ENCODE assay signal across 8 cellular contexts in the genomic region with DNA sequence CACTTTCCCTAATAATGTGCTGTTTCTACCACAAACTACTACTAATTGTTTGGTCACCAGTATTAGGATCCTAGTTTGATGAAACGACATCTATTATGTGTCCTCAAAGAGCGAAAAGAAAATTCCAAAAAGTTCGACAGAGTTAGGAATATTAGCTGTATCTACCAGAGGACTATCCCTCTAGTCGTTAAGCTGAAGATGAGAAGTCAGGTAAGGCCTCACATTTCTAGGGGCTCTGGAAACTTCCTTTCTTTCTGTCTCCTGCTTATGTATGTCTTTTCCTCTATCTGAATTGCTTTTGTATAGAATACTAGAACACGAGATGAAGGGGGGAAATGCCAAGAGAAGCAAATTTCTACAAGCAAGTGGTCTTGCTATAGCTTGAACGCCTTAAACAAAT. TPM values are rescaled to one million over a fixed set of nuclear protein-coding genes. Genes with fewer than 3 reads are reported as not detected.
DNase-seq lines count a peak whose midpoint lies in the region; ATAC-seq and TF ChIP-seq lines count a peak whose summit lies in the region.

No MANE protein-coding gene starts in this region.

- ATAC-seq in RWPE2 (ENCODE audit: low read depth) = no peak
- ATAC-seq in HG03045 (IDR thresholded peaks at IDR 0.05; ENCODE audit: unreplicated experiment) = no peak

- H3K4me3 ChIP-seq in GM06990 (replicated peaks; ENCODE audit: low read depth, low read length) (peak overlapping the region; percentile 98), RWPE2 (ENCODE audit: severe bottlenecking) (peak overlapping the region; percentile 78), esophagus muscularis mucosa (peak overlapping the region; percentile 71 to 96 (median 80)), trophoblast cell (ENCODE audit: low read depth, low read length) (no peak overlapping the region)

- H2BK120ac ChIP-seq in trophoblast cell (ENCODE audit: insufficient read depth, low read length, poor library complexity) = no peak overlapping the region

- no peaks in the 10 kb centered on the region for H3K27me3 ChIP-seq in GM06990 (replicated peaks; ENCODE audit: control insufficient read depth, insufficient read depth, low read length)
- H3K27me3 ChIP-seq in RWPE2 (ENCODE audit: insufficient read depth, poor library complexity, severe bottlenecking) = no peaks in the 10 kb centered on the region
- no peaks in the 10 kb centered on the region for H3K27me3 ChIP-seq in esophagus muscularis mucosa
- H3K27me3 ChIP-seq in trophoblast cell (ENCODE audit: insufficient read depth, low read length) = no peaks in the 10 kb centered on the region

- TF ChIP-seq EP300 in esophagus muscularis mucosa (IDR thresholded peaks at IDR 0.05) = no peak

- H3K27ac ChIP-seq in RWPE2 (ENCODE audit: poor library complexity, severe bottlenecking) (peak overlapping the region; percentile 66), esophagus muscularis mucosa (replicated peaks in 1 of 4) (peak overlapping the region; percentile 88 to 96 (median 95)), trophoblast cell (ENCODE audit: low read depth, low read length) (no peak overlapping the region)

- peaks cover 32% of the 10 kb centered on the region for H3K4me1 ChIP-seq in RWPE2 (ENCODE audit: insufficient read depth, poor library complexity, severe bottlenecking)
- H3K4me1 ChIP-seq in esophagus muscularis mucosa = peaks cover 38 to 64% (median 58%) of the 10 kb centered on the region in 4 donors
- H3K4me1 ChIP-seq in trophoblast cell (ENCODE audit: control insufficient read depth in 1 of 2, insufficient read depth in 2 of 2, low read length in 2 of 2) = peaks cover 6 to 7% of the 10 kb centered on the region in 2 experiments

- H2BK5ac ChIP-seq in trophoblast cell (ENCODE audit: low read depth, low read length, poor library complexity) = no peak overlapping the region

- no peak overlapping the region for H3K23ac ChIP-seq in trophoblast cell (ENCODE audit: low read length)

- no peak overlapping the region for H3K14ac ChIP-seq in trophoblast cell (ENCODE audit: low read length)

- H2AFZ ChIP-seq in trophoblast cell (ENCODE audit: insufficient read depth, low read length, poor library complexity) = no peak overlapping the region

- no peak for DNase-seq in GM06990 (ENCODE audit: extremely low read depth, insufficient read length)
- DNase-seq in RWPE2 (ENCODE audit: low spot score) = no peak
- no peak for DNase-seq in esophagus muscularis mucosa (ENCODE audit: extremely low spot score)
- no peak for DNase-seq in trophoblast cell
- no peak for DNase-seq in stimulated activated CD4-positive, alpha-beta T cell treated with anti-CD3 and anti-CD28 coated beads, Interleukin-4, amount 100 ng/mL, for 24 hours
- no peak for DNase-seq in NCI-H510A treated with DMSO at 0.1 percent for 48 hours (lab: John Stamatoyannopoulos, UW)
- DNase-seq in stimulated activated naive CD4-positive, alpha-beta T cell treated with Interleukin-2 at 50 U/mL for 16 hours (lab: John Stamatoyannopoulos, UW) = no peak

- H3K4me2 ChIP-seq in trophoblast cell (ENCODE audit: low read length) = peak overlapping the region; percentile 32

- no peak for TF ChIP-seq CTCF in GM06990 (IDR thresholded peaks at IDR 0.05; ENCODE audit: insufficient read depth, low read length, poor library complexity, severe bottlenecking)
- no peak for TF ChIP-seq CTCF in RWPE2 (IDR thresholded peaks at IDR 0.05; ENCODE audit: poor library complexity, severe bottlenecking)
- TF ChIP-seq CTCF in esophagus muscularis mucosa (IDR thresholded peaks at IDR 0.05) = no peak

- H3K9me3 ChIP-seq in RWPE2 (ENCODE audit: severe bottlenecking) (no peaks in the 10 kb centered on the region), esophagus muscularis mucosa (no peaks in the 10 kb centered on the region), trophoblast cell (ENCODE audit: insufficient read depth, low read depth, low read length) (no peaks in the 10 kb centered on the region)

- H3K4ac ChIP-seq in trophoblast cell (ENCODE audit: low read depth, low read length) = peak overlapping the region; percentile 71

- no peak overlapping the region for H4K91ac ChIP-seq in trophoblast cell (ENCODE audit: low read depth, low read length)

- H3K79me1 ChIP-seq in trophoblast cell (ENCODE audit: low read length) = peaks cover 8% of the 10 kb centered on the region

- H3K36me3 ChIP-seq in GM06990 (ENCODE audit: control insufficient read depth, insufficient read depth, low read length) = no peaks in the 10 kb centered on the region
- H3K36me3 ChIP-seq in RWPE2 (ENCODE audit: low read depth) = 0 out of 2 replicates have a peak, but pooled peaks cover 5% of the 10 kb centered on the region
- no peaks in the 10 kb centered on the region for H3K36me3 ChIP-seq in esophagus muscularis mucosa
- no peaks in the 10 kb centered on the region for H3K36me3 ChIP-seq in trophoblast cell (ENCODE audit: control insufficient read depth in 1 of 2, insufficient read depth in 2 of 2, low read length in 2 of 2)

- H2AK5ac ChIP-seq in trophoblast cell (ENCODE audit: low read length) = no peak overlapping the region

- no peak overlapping the region for H2BK12ac ChIP-seq in trophoblast cell (ENCODE audit: low read length)

- H3K18ac ChIP-seq in trophoblast cell (ENCODE audit: low read length) = no peak overlapping the region

- no peak overlapping the region for H4K12ac ChIP-seq in trophoblast cell (ENCODE audit: low read depth, low read length)

- H4K8ac ChIP-seq in trophoblast cell (ENCODE audit: low read depth, low read length) = no peak overlapping the region

- H3K79me2 ChIP-seq in trophoblast cell (ENCODE audit: control insufficient read depth, insufficient read depth, low read length, poor library complexity) = peaks cover 8% of the 10 kb centered on the region

- no peak overlapping the region for H3K9ac ChIP-seq in trophoblast cell (ENCODE audit: low read length)

- 46% methylated on average over 6 of the region's 6 CpGs for WGBS in esophagus muscularis mucosa
- WGBS in trophoblast cell (ENCODE audit: extremely low coverage, insufficient coverage, insufficient read length) = no CpG with 5 or more reads among the region's 6 CpGs

- TF ChIP-seq POLR2A in esophagus muscularis mucosa (IDR thresholded peaks at IDR 0.05; ENCODE audit: low read depth) = no peak

- intact Hi-C loops in esophagus muscularis mucosa (cut with DNase I) = no loop called here

RNA-seq across cellular contexts. Expression of gene GLG1, which starts 1.6 kb away (rescaled TPM):
- total RNA-seq in esophagus muscularis mucosa = 100 to 1,000 TPM in 3 of 4 donors, 10 to 100 TPM in 1; 92.8 to 128 (median 121) TPM
- polyA plus RNA-seq in trophoblast cell (2013) = 49.4 and 49.6 TPM in 2 replicates
